In the genomic region with DNA sequence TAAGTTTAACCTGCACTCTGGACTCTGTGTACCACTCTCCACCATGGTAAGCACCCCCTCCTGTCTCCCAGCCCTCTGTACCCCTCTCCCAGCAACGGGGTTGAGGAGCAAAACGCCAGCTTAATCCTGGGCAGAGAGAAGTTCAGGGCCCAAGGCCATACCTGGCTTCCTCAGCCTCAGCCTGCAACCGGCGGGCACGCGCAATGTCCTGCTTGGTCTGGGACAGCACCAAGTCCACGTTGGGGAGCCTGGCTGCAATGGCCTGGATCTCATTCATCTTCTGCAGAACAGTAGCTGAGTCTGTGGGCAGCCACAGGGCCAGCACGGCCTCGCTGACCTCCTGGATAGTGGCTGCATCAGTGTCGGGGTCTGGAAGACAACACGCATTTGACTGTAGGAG, we compare ENCODE assay signal across 26 cellular contexts. TPM values are rescaled to one million over a fixed set of nuclear protein-coding genes. Genes with fewer than 3 reads are reported as not detected.
DNase-seq lines count a peak whose midpoint lies in the region; ATAC-seq and TF ChIP-seq lines count a peak whose summit lies in the region.
"Had no signal": no experiment of that assay in that cellular context is flagged by ENCODE, and none has a peak within 500 bp of the region (broad histone marks: within the 10 kb centered on the region; RNA-seq: fewer than 3 reads in every experiment).

No MANE protein-coding gene starts in this region.

- peaks cover 7% of the 10 kb centered on the region; the same call in 1 of the 2 replicates for H3F3A ChIP-seq in PC-9 (ENCODE audit: insufficient read depth, low read depth)

- TF ChIP-seq POLR2A in gastrocnemius medialis (IDR thresholded peaks at IDR 0.05): no peak

- no peaks in the 10 kb centered on the region for H4K20me1 ChIP-seq in BLaER1
- no peaks in the 10 kb centered on the region for H4K20me1 ChIP-seq in PC-9 (ENCODE audit: insufficient read depth)

- H3K27ac ChIP-seq in BLaER1 (peak overlapping the region; percentile 45; the same call in 1 of the 2 replicates), angular gyrus (ENCODE audit: low read depth, low read length) (peak overlapping the region; percentile 74), right cardiac atrium (ENCODE audit: low read length) (peak overlapping the region; percentile 49), gastrocnemius medialis (peak overlapping the region; percentile 76 to 94 (median 91)), PC-9 (no peak overlapping the region)
- H3K27ac ChIP-seq: A549, GM23248 had no signal

- DNase-seq in right cardiac atrium (no peak), gastrocnemius medialis (no peak), NCI-H524 (lab: John Stamatoyannopoulos, UW) (no peak), PC-9 (no peak)
- DNase-seq: BE2C, Caco-2, DMS 273 treated with DMSO at 0.1 percent for 48 hours, KG1, NCI-H1092 treated with DMSO at 0.1 percent for 48 hours, NCI-H1436 treated with DMSO at 0.1 percent for 48 hours, NCI-H1930, NCI-H2227 treated with DMSO at 0.1 percent for 48 hours, NCI-H510A, NCI-H774, OCI-M1, SHP77 had no signal

- 84% methylated on average over 11 of the region's 11 CpGs for WGBS in right cardiac atrium

- no peak for ATAC-seq in right cardiac atrium
- ATAC-seq in gastrocnemius medialis: no peak
- ATAC-seq in HG03196 (IDR thresholded peaks at IDR 0.05; ENCODE audit: unreplicated experiment): no peak
- ATAC-seq in HG03521 (IDR thresholded peaks at IDR 0.05; ENCODE audit: unreplicated experiment): no peak
- ATAC-seq: A549, GM12878 had no signal

- H3K4me1 ChIP-seq in BLaER1 (peaks cover 24% of the 10 kb centered on the region), right cardiac atrium (ENCODE audit: control insufficient read depth, insufficient read depth, low read length) (peaks cover 17% of the 10 kb centered on the region), gastrocnemius medialis (peaks cover 56 to 72% of the 10 kb centered on the region in 2 donors), PC-9 (replicated peaks; ENCODE audit: insufficient read depth) (no peaks in the 10 kb centered on the region)
- H3K4me1 ChIP-seq: A549, BE2C, Caco-2, HAP-1 had no signal

- H3K36me3 ChIP-seq in BLaER1 (no peaks in the 10 kb centered on the region), gastrocnemius medialis (no peaks in the 10 kb centered on the region), PC-9 (ENCODE audit: low read depth) (peaks cover 51% of the 10 kb centered on the region)
- H3K36me3 ChIP-seq: BE2C, HAP-1 had no signal

- in situ Hi-C loops in gastrocnemius medialis (cut with MboI; ENCODE audit: low sequenced_read_pairs in 4 of 4): no loop called here

- no TSS peak for BruUV-seq in PC-9 (replicated peaks; lab: Mats Ljungman, UMichigan)

- CTCF ChIA-PET in PC-9 (lab: Charles Lee): no interaction called here

- H2AFZ ChIP-seq in PC-9: no peak overlapping the region
- H2AFZ ChIP-seq: GM23248 had no signal

- no peaks in the 10 kb centered on the region for H3K79me2 ChIP-seq in PC-9 (ENCODE audit: low read depth)

- H3K27me3 ChIP-seq in BLaER1 (no peaks in the 10 kb centered on the region), right cardiac atrium (ENCODE audit: control insufficient read depth, insufficient read depth) (no peaks in the 10 kb centered on the region), gastrocnemius medialis (no peaks in the 10 kb centered on the region), PC-9 (ENCODE audit: insufficient read depth, low read depth) (no peaks in the 10 kb centered on the region)
- H3K27me3 ChIP-seq: BE2C had no signal

- no peak overlapping the region for H3K9ac ChIP-seq in BLaER1
- H3K9ac ChIP-seq: GM23248 had no signal

- H3K9me3 ChIP-seq in BLaER1 (no peaks in the 10 kb centered on the region), right cardiac atrium (ENCODE audit: control insufficient read depth, low read length) (no peaks in the 10 kb centered on the region), gastrocnemius medialis (no peaks in the 10 kb centered on the region), PC-9 (ENCODE audit: insufficient read depth, low read depth) (no peaks in the 10 kb centered on the region)
- H3K9me3 ChIP-seq: A549, BE2C, Caco-2, HAP-1 had no signal

- intact Hi-C loops in right cardiac atrium (cut with DNase I) (no loop called here), gastrocnemius medialis (cut with DNase I; ENCODE audit: low total_unique reads) (no loop called here), PC-9 (cut with micrococcal nuclease; ENCODE audit: unreplicated experiment) (no loop called here)

- no peak overlapping the region for H3K4me3 ChIP-seq in BLaER1
- H3K4me3 ChIP-seq in right cardiac atrium (ENCODE audit: low read length): no peak overlapping the region
- no peak overlapping the region for H3K4me3 ChIP-seq in gastrocnemius medialis
- H3K4me3 ChIP-seq in PC-9: no peak overlapping the region
- H3K4me3 ChIP-seq: A549, GM12878, GM23248, HAP-1 had no signal

- no peak for TF ChIP-seq CTCF in gastrocnemius medialis (IDR thresholded peaks at IDR 0.05 in 4 of 5, conservative IDR thresholded peaks at IDR 0.05 in 1 of 5)
- TF ChIP-seq CTCF in PC-9 (conservative IDR thresholded peaks at IDR 0.05): no peak

- H3K4me2 ChIP-seq in BLaER1 (peak overlapping the region; percentile 64), PC-9 (no peak overlapping the region)
- H3K4me2 ChIP-seq: A549 had no signal

- POLR2A ChIA-PET in PC-9 (lab: Charles Lee; ENCODE audit: unreplicated experiment): no interaction called here

- H3K9me2 ChIP-seq in PC-9 (ENCODE audit: insufficient read depth): no peaks in the 10 kb centered on the region

RNA-seq across cellular contexts. Expression of a gene that starts 33.9 kb away (rescaled TPM):
- total RNA-seq in right cardiac atrium: 10 to 100 TPM in 2 of 4 donors, 1 to 10 TPM in 2; 3.0 to 13.7 (median 11.0) TPM
- 4.9 TPM for polyA plus RNA-seq in right cardiac atrium
- total RNA-seq in gastrocnemius medialis: 1 to 10 TPM in 1 of 4 donors, under 1 TPM in 3; 0.61 to 1.9 (median 0.72) TPM
- 90.0 and 142 TPM in 2 replicates for total RNA-seq in PC-9 (2021)

RNA-seq across cellular contexts. Expression of a gene that starts 34.8 kb away (rescaled TPM):
- under 1 TPM in 1 of 4 donors, not detected in 3; 0.20 TPM for total RNA-seq in right cardiac atrium
- polyA plus RNA-seq in right cardiac atrium: 0.07 TPM
- under 1 TPM in 1 of 4 donors, not detected in 3; 0.16 TPM for total RNA-seq in gastrocnemius medialis
- total RNA-seq in PC-9 (2021): not detected in 2 replicates
- total RNA-seq: Caco-2; CD4-positive, alpha-beta T cell; GM12878; HT1080 had no signal
- polyA plus RNA-seq: GM23248 had no signal

RNA-seq across cellular contexts. Expression of a gene that starts 56.9 kb away (rescaled TPM):
- total RNA-seq in right cardiac atrium (100 to 1,000 TPM in 3 of 4 donors, 10 to 100 TPM in 1; 77.4 to 414 (median 243) TPM), gastrocnemius medialis (1,000 to 10,000 TPM in 1 of 4 donors, 100 to 1,000 TPM in 1, 10 to 100 TPM in 2; 29.1 to 1,155 (median 83.4) TPM), PC-9 (2021) (2.4 and 4.9 TPM in 2 replicates)
- polyA plus RNA-seq in right cardiac atrium: 398 TPM
- total RNA-seq: HT1080 had no signal
